3 cellular contexts compared by ENCODE assay signal in the genomic region with DNA sequence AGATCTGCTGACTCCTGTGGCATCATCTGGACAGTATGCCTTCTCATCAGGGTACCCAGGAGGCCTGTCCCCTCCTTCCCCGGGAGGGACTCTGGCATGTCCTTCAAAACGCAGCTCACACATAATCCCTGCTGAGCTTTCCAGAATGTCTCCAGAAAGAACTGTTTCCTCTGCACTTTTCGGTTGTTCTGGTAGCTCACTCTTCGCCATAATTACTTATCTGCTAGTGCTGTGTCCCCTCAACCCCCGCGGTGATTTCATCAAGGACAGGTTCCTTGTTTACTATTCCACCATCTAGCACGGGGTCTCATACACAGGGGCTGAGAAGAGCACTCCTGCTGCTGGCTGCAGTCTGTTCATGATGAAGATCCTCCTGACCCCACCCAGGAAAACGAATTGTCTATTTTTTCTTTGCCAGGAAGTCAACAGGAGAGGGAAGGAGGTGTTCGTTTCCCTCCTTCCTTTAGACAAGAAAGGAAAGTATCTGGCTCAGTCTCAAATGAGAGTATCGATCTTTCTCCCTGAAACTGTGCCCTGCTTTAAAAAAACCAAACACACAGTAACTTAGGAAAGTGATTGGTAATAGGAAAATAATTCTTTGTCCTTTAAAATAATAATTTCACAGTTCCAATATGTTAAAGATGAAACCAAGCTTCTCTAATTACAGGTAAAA.
TF ChIP-seq lines count a peak whose summit lies in the region.

No MANE protein-coding gene starts in this region.

TF ChIP-seq in GM23338, 12 proteins besides CTCF, POLR2A, EP300 and RAD21:
- TF ChIP-seq POLR2AphosphoS5 (IDR thresholded peaks at IDR 0.05; ENCODE audit: low read depth) (no peak), NANOG (IDR thresholded peaks at IDR 0.05; ENCODE audit: borderline replicate concordance) (no peak), CREB1 (CRISPR knock-in tag; IDR thresholded peaks at IDR 0.05; ENCODE audit: low read depth) (no peak)

TF ChIP-seq in endothelial cell of umbilical vein, 7 proteins besides CTCF, POLR2A, EP300 and RAD21:
- TF ChIP-seq JUN (IDR thresholded peaks at IDR 0.05; ENCODE audit: borderline replicate concordance, insufficient read depth, insufficient read length, low read depth), result no peak
- no peak for TF ChIP-seq MYC (IDR thresholded peaks at IDR 0.05; ENCODE audit: low read depth, low read length)
- TF ChIP-seq EZH2 (IDR thresholded peaks at IDR 0.05; ENCODE audit: borderline replicate concordance, low read depth, low read length, severe bottlenecking), result no peak

TF ChIP-seq in neural cell, 6 proteins besides CTCF, POLR2A, EP300 and RAD21:
- TF ChIP-seq SMC3 (conservative IDR thresholded peaks at IDR 0.05; ENCODE audit: poor library complexity) (no peak), POLR2AphosphoS5 (IDR thresholded peaks at IDR 0.05) (no peak), EZH2 (IDR thresholded peaks at IDR 0.05; ENCODE audit: borderline replicate concordance, insufficient read depth, low read length, poor library complexity, severe bottlenecking) (no peak), MXI1 (conservative IDR thresholded peaks at IDR 0.05; ENCODE audit: poor library complexity, severe bottlenecking) (no peak), TAF1 (IDR thresholded peaks at IDR 0.05; ENCODE audit: low read depth) (no peak)
- TF ChIP-seq, protein P1, sequence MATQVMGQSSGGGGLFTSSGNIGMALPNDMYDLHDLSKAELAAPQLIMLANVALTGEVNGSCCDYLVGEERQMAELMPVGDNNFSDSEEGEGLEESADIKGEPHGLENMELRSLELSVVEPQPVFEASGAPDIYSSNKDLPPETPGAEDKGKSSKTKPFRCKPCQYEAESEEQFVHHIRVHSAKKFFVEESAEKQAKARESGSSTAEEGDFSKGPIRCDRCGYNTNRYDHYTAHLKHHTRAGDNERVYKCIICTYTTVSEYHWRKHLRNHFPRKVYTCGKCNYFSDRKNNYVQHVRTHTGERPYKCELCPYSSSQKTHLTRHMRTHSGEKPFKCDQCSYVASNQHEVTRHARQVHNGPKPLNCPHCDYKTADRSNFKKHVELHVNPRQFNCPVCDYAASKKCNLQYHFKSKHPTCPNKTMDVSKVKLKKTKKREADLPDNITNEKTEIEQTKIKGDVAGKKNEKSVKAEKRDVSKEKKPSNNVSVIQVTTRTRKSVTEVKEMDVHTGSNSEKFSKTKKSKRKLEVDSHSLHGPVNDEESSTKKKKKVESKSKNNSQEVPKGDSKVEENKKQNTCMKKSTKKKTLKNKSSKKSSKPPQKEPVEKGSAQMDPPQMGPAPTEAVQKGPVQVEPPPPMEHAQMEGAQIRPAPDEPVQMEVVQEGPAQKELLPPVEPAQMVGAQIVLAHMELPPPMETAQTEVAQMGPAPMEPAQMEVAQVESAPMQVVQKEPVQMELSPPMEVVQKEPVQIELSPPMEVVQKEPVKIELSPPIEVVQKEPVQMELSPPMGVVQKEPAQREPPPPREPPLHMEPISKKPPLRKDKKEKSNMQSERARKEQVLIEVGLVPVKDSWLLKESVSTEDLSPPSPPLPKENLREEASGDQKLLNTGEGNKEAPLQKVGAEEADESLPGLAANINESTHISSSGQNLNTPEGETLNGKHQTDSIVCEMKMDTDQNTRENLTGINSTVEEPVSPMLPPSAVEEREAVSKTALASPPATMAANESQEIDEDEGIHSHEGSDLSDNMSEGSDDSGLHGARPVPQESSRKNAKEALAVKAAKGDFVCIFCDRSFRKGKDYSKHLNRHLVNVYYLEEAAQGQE (IDR thresholded peaks at IDR 0.05; ENCODE audit: borderline replicate concordance), result no peak
